Comparison of ENCODE assay signal across 34 cellular contexts in the genomic region with DNA sequence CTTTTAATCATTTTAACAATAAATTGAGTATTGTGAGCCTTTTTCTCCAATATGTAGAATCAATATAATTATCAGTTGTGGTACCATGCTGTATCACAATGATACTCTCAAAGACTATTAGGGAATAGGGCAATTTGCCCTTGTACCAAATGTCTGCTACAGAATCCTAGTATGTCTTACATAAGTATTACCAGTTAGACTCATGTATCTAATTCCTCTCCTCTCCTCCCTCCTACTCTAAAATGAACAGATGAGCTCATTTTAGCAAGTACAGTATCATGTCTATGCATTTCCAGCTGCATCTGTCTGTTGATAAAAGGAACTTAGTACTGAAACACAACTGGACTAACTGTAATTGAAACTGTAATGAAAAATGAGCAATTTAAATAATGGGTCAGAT.
"Had no signal": no experiment of that assay in that cellular context is flagged by ENCODE, and none has a peak within 500 bp of the region (broad histone marks: within the 10 kb centered on the region; RNA-seq: fewer than 3 reads in every experiment).

No MANE protein-coding gene starts in this region.

- H3K27me3 ChIP-seq: brain microvascular endothelial cell, cardiac muscle cell had no signal

- H3K27ac ChIP-seq: brain microvascular endothelial cell, cardiac muscle cell, KMS-11, VCaP had no signal

- H3K4me3 Mint-ChIP-seq: activated CD4-positive, alpha-beta memory T cell treated with anti-CD3 and anti-CD28 coated beads, Interleukin-2, amount 10 ng/mL, durations not matched to agents 7 days and 5 days; activated CD8-positive, alpha-beta memory T cell treated with anti-CD3 and anti-CD28 coated beads, Interleukin-2, amount 10 ng/mL, durations not matched to agents 7 days and 5 days; activated naive CD4-positive, alpha-beta T cell treated with anti-CD3 and anti-CD28 coated beads, Interleukin-2, amount 10 ng/mL, durations not matched to agents 7 days and 5 days; activated naive CD8-positive, alpha-beta T cell; activated naive CD8-positive, alpha-beta T cell treated with anti-CD3 and anti-CD28 coated beads, Interleukin-2, amount 50 U/mL, for 24 hours; central memory CD8-positive, alpha-beta T cell had no signal

- DNase-seq: activated CD4-positive, alpha-beta memory T cell treated with anti-CD3 and anti-CD28 coated beads, Interleukin-2, amount 10 ng/mL, durations not matched to agents 7 days and 5 days; activated CD4-positive, alpha-beta T cell treated with anti-CD3 and anti-CD28 coated beads for 1 hour; activated CD4-positive, alpha-beta T cell treated with anti-CD3 and anti-CD28 coated beads for 48 hours; activated CD4-positive, CD25-positive, alpha-beta regulatory T cell; activated CD8-positive, alpha-beta memory T cell treated with anti-CD3 and anti-CD28 coated beads for 24 hours; activated CD8-positive, alpha-beta memory T cell treated with anti-CD3 and anti-CD28 coated beads, Interleukin-2, amount 10 ng/mL, durations not matched to agents 7 days and 5 days; activated CD8-positive, alpha-beta memory T cell treated with anti-CD3 and anti-CD28 coated beads, Interleukin-2, amount 50 U/mL, for 48 hours; activated effector memory CD4-positive, alpha-beta T cell treated with Interleukin-2 at 50 U/mL for 16 hours; activated naive CD4-positive, alpha-beta T cell treated with anti-CD3 and anti-CD28 coated beads, Interleukin-2, amount 10 ng/mL, durations not matched to agents 7 days and 5 days; activated naive CD8-positive, alpha-beta T cell treated with anti-CD3 and anti-CD28 coated beads, Interleukin-2, amount 50 U/mL, for 24 hours; activated T-cell treated with anti-CD3 and anti-CD28 coated beads, Interleukin-2, amount 50 U/mL, for 48 hours; amniotic stem cell; aorta; brain microvascular endothelial cell; NCI-H1092 treated with DMSO at 0.1 percent for 48 hours; NCI-H1417; NCI-H146; NCI-H187; NCI-H2029 treated with DMSO at 0.1 percent for 48 hours; NCI-H2107; NCI-H345; NCI-H524 treated with DMSO at 0.1 percent for 48 hours; SIG-M5; SW 1271; T-helper 1 cell; T-helper 2 cell; T-helper 9 cell had no signal

- H3K9ac ChIP-seq: KMS-11 had no signal

- H3K4me1 Mint-ChIP-seq: activated CD4-positive, alpha-beta memory T cell treated with anti-CD3 and anti-CD28 coated beads, Interleukin-2, amount 10 ng/mL, durations not matched to agents 7 days and 5 days; activated CD8-positive, alpha-beta memory T cell treated with anti-CD3 and anti-CD28 coated beads, Interleukin-2, amount 10 ng/mL, durations not matched to agents 7 days and 5 days; activated naive CD4-positive, alpha-beta T cell treated with anti-CD3 and anti-CD28 coated beads, Interleukin-2, amount 10 ng/mL, durations not matched to agents 7 days and 5 days; activated naive CD8-positive, alpha-beta T cell treated with anti-CD3 and anti-CD28 coated beads, Interleukin-2, amount 50 U/mL, for 24 hours; central memory CD8-positive, alpha-beta T cell had no signal

- H3K9me3 Mint-ChIP-seq: activated CD4-positive, alpha-beta memory T cell treated with anti-CD3 and anti-CD28 coated beads, Interleukin-2, amount 10 ng/mL, durations not matched to agents 7 days and 5 days; activated naive CD4-positive, alpha-beta T cell treated with anti-CD3 and anti-CD28 coated beads, Interleukin-2, amount 10 ng/mL, durations not matched to agents 7 days and 5 days; activated naive CD8-positive, alpha-beta T cell treated with anti-CD3 and anti-CD28 coated beads, Interleukin-2, amount 50 U/mL, for 24 hours; central memory CD8-positive, alpha-beta T cell had no signal

- H3K36me3 ChIP-seq: brain microvascular endothelial cell, cardiac muscle cell had no signal

- H3K27ac Mint-ChIP-seq: activated CD4-positive, alpha-beta memory T cell treated with anti-CD3 and anti-CD28 coated beads, Interleukin-2, amount 10 ng/mL, durations not matched to agents 7 days and 5 days; activated CD8-positive, alpha-beta memory T cell treated with anti-CD3 and anti-CD28 coated beads, Interleukin-2, amount 10 ng/mL, durations not matched to agents 7 days and 5 days; activated naive CD4-positive, alpha-beta T cell treated with anti-CD3 and anti-CD28 coated beads, Interleukin-2, amount 10 ng/mL, durations not matched to agents 7 days and 5 days; activated naive CD8-positive, alpha-beta T cell; activated naive CD8-positive, alpha-beta T cell treated with anti-CD3 and anti-CD28 coated beads, Interleukin-2, amount 50 U/mL, for 24 hours had no signal

- H3K4me2 ChIP-seq: KMS-11 had no signal

- ATAC-seq: activated CD8-positive, alpha-beta memory T cell treated with anti-CD3 and anti-CD28 coated beads, Interleukin-2, amount 10 ng/mL, durations not matched to agents 7 days and 5 days; activated naive CD8-positive, alpha-beta T cell treated with anti-CD3 and anti-CD28 coated beads, Interleukin-2, amount 50 U/mL, for 24 hours; Panc1; Right ventricle myocardium inferior had no signal

- H3K36me3 Mint-ChIP-seq: activated CD8-positive, alpha-beta memory T cell treated with anti-CD3 and anti-CD28 coated beads, Interleukin-2, amount 10 ng/mL, durations not matched to agents 7 days and 5 days; activated naive CD4-positive, alpha-beta T cell treated with anti-CD3 and anti-CD28 coated beads, Interleukin-2, amount 10 ng/mL, durations not matched to agents 7 days and 5 days; activated naive CD8-positive, alpha-beta T cell had no signal

- H3K4me3 ChIP-seq: cardiac muscle cell had no signal
